Comparison of ENCODE assay signal across 9 cellular contexts in genomic region chr3:8239718-8240698, GRCh38.
A peak's percentile ranks its signal among the peaks of the same experiment; 100 is the strongest.
DNase-seq lines count a peak whose midpoint lies in the region; ATAC-seq, FAIRE-seq and TF ChIP-seq lines count a peak whose summit lies in the region.
"Had no signal": no experiment of that assay in that cellular context is flagged by ENCODE, and none has a peak within 500 bp of the region (broad histone marks: within the 10 kb centered on the region; RNA-seq: fewer than 3 reads in every experiment).

No MANE protein-coding gene starts in this region.

- H3K9ac ChIP-seq in OCI-LY3 (ENCODE audit: low read length) (no peak overlapping the region), astrocyte (ENCODE audit: low read length) (no peak overlapping the region)

- no peaks in the 10 kb centered on the region for H3K9me3 Mint-ChIP-seq in astrocyte (ENCODE audit: unreplicated experiment)

- H3K9me3 ChIP-seq in OCI-LY3 (ENCODE audit: insufficient read depth, low read length) (no peaks in the 10 kb centered on the region), astrocyte (ENCODE audit: insufficient read depth, low read depth, low read length) (no peaks in the 10 kb centered on the region)

- H3K27ac ChIP-seq in OCI-LY3 (ENCODE audit: low read length) (no peak overlapping the region), astrocyte (ENCODE audit: low read depth, low read length) (no peak overlapping the region)

- DNase-seq in Daoy (ENCODE audit: low read depth) (peak; percentile 2), astrocyte (ENCODE audit: low read depth) (peak; percentile 26), iPS-NIHi11 (ENCODE audit: low spot score) (peak; percentile 67), NCI-H2081 treated with DMSO at 0.1 percent for 48 hours (lab: John Stamatoyannopoulos, UW) (no peak)
- DNase-seq in stimulated activated CD4-positive, alpha-beta T cell treated with anti-CD3 and anti-CD28 coated beads, Interleukin-4, amount 100 ng/mL, for 1 hour: peak; percentile 11

- no peak overlapping the region for H3K4me3 Mint-ChIP-seq in astrocyte (ENCODE audit: unreplicated experiment)

- no peaks in the 10 kb centered on the region for H3K36me3 ChIP-seq in OCI-LY3 (replicated peaks; ENCODE audit: low read depth, low read length)
- no peaks in the 10 kb centered on the region for H3K36me3 ChIP-seq in astrocyte (ENCODE audit: insufficient read depth, low read length)

- no peaks in the 10 kb centered on the region for H3K79me2 ChIP-seq in OCI-LY3 (ENCODE audit: low read length)
- no peaks in the 10 kb centered on the region for H3K79me2 ChIP-seq in astrocyte (ENCODE audit: insufficient read depth, low read length)

- H3K27ac Mint-ChIP-seq in astrocyte (ENCODE audit: unreplicated experiment): no peak overlapping the region
- H3K27ac Mint-ChIP-seq: activated naive CD4-positive, alpha-beta T cell treated with anti-CD3 and anti-CD28 coated beads, Interleukin-2, amount 50 U/mL, for 72 hours had no signal

- no peaks in the 10 kb centered on the region for H3K4me1 Mint-ChIP-seq in astrocyte (ENCODE audit: low read depth, unreplicated experiment)

- H3K27me3 Mint-ChIP-seq in astrocyte (ENCODE audit: low read depth, unreplicated experiment): no peaks in the 10 kb centered on the region

- H3K27me3 ChIP-seq in OCI-LY3 (ENCODE audit: low read depth, low read length) (no peaks in the 10 kb centered on the region), astrocyte (ENCODE audit: insufficient read depth, low read length) (no peaks in the 10 kb centered on the region)

- no peak overlapping the region for H2AFZ ChIP-seq in OCI-LY3 (ENCODE audit: low read depth, low read length)
- no peak overlapping the region for H2AFZ ChIP-seq in astrocyte (ENCODE audit: low read depth, low read length)

- ATAC-seq in GM19455 (IDR thresholded peaks at IDR 0.05; ENCODE audit: unreplicated experiment) (peak; percentile 93), HG03354 (IDR thresholded peaks at IDR 0.05; ENCODE audit: poor library complexity, severe bottlenecking, unreplicated experiment) (peak; percentile 98)

- H3K4me3 ChIP-seq in OCI-LY3 (ENCODE audit: low read length): no peak overlapping the region
- no peak overlapping the region for H3K4me3 ChIP-seq in astrocyte (ENCODE audit: insufficient read depth, low read depth, low read length)

- no peaks in the 10 kb centered on the region for H4K20me1 ChIP-seq in OCI-LY3 (ENCODE audit: insufficient read depth, low read length)
- H4K20me1 ChIP-seq in astrocyte (ENCODE audit: insufficient read depth, low read length): no peaks in the 10 kb centered on the region

- no peak for FAIRE-seq in astrocyte (lab: Jason Lieb, UNC)

- no peaks in the 10 kb centered on the region for H3K36me3 Mint-ChIP-seq in astrocyte (ENCODE audit: low read depth, unreplicated experiment)
- H3K36me3 Mint-ChIP-seq: activated naive CD4-positive, alpha-beta T cell treated with anti-CD3 and anti-CD28 coated beads, Interleukin-2, amount 50 U/mL, for 72 hours had no signal

- no peak overlapping the region for H3K4me2 ChIP-seq in OCI-LY3 (ENCODE audit: low read length)
- no peak overlapping the region for H3K4me2 ChIP-seq in astrocyte (ENCODE audit: low read length)

- H3K4me1 ChIP-seq in OCI-LY3 (ENCODE audit: low read length) (no peaks in the 10 kb centered on the region), astrocyte (ENCODE audit: insufficient read depth, low read length) (no peaks in the 10 kb centered on the region)

- peak; percentile 69 for TF ChIP-seq CTCF in OCI-LY3 (IDR thresholded peaks at IDR 0.05; ENCODE audit: low read depth, low read length)
- peak; percentile 95 for TF ChIP-seq CTCF in astrocyte (IDR thresholded peaks at IDR 0.05; ENCODE audit: insufficient read depth, low read depth, low read length)
